Comparison of ENCODE assay signal across 1 cellular context in the genomic region with DNA sequence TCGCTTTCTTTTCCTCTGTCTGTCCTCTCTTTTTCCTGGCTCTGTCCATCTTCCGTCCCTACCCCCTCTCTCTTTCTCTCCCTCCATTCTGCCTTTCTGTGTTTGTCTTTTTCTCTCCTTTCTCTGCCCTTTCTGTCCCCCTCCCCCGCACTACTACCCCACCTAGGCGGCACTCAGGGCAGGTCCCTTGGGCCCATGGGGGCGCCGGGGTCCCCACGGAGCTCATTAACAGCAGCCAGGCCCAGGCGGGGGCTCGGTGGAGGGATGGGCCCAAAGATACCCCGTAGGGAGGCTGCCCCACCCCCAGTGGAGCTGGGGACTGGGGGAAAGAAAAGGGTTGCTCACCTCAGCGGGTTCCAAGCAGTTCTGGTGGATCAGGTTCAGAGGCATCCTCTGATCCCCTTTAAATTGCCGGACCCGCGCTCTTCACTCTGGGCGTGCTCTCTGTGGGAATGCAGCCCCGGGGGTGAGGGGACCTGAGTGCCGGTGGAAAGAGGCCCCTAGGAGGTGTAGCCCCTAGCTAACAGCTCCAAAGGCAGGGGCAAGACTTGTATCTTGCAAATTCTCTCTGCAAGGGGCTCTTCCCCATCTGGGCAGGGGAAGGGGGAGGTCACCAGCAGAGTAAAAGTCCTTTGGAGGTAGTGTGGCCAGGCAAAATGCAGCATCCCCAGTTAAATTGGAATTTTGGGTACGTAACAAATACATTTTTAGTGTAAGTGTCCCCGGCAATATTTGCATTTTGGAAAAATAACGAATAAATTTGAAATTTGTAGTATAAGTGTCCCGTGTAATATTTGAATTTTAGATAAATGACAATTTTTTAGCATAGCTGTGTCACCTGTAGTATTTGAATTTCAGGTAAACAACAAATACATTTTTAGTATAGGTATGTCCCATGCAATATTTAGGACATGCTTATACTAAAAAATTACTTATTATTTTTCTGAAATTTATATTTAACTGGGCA.
TF ChIP-seq lines count a peak whose summit lies in the region.

No MANE protein-coding gene starts in this region.

TF ChIP-seq in GM12878, 131 proteins besides CTCF, POLR2A, EP300 and RAD21 (continued from another document):
- no peak for TF ChIP-seq REST (IDR thresholded peaks at IDR 0.05; ENCODE audit: low read depth, low read length)
- no peak for TF ChIP-seq TCF3 (IDR thresholded peaks at IDR 0.05; ENCODE audit: borderline replicate concordance, insufficient read depth, low read depth, low read length)
TF ChIP-seq in GM12878: peak in this region for 0.
